In the genomic region with DNA sequence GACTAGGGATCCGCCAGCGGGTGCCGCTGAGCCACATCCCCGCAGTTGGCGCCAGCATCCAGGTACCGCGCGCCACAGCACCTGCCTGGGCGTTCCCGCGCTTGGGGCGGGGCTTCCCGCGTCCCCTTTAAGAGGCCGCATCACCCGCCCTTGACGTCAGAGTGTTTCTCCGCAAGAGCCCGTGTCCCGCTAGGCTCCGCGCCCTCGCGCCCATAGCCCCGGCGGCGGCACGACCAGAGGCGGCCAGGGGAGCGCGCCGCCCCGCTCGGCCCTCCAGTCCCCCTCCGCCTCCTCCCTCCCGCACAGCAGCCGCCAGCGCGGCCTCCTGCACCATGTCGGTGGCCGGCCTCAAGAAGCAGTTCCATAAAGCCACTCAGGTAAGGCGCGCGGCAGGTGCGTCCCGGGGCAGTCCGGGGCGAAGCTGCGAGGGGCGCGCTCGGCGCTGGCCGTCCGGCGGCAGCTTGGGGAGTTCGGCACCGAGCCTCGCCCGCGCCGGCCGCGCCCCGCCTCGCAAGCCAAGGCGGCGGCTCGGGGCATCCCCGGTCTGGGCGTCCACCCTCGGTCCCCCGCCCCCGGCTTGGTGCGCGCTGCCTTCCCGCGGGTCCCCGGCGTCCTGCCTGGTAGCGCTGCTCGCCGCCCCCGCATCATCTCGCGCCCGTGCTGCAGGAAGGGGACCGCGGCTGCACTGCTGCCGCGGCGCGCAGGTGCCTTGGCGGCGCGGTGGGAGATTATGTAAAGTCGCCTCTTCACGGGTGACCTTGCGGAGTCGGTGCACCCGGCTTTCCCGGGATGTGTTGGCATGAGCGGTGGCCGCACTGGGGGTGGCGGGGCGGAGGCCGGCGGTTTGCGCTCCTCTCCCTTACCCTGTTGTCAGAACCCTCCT, we compare ENCODE assay signal across 9 cellular contexts. TPM values are rescaled to one million over a fixed set of nuclear protein-coding genes. Genes with fewer than 3 reads are reported as not detected.
DNase-seq lines count a peak whose midpoint lies in the region; ATAC-seq and TF ChIP-seq lines count a peak whose summit lies in the region.
"Had no signal": no experiment of that assay in that cellular context is flagged by ENCODE, and none has a peak within 500 bp of the region (broad histone marks: within the 10 kb centered on the region; RNA-seq: fewer than 3 reads in every experiment).

A gene (plus strand): TSS at position 156 of the 883 bp plus-strand sequence.

- CTCF ChIA-PET in HEK293T (lab: Yijun Ruan, JAX), result no interaction called here

- H3K4me1 ChIP-seq in body of pancreas, result peaks cover 17% of the 10 kb centered on the region
- peaks cover 0 to 7% (median 0%) of the 10 kb centered on the region in 3 donors for H3K4me1 ChIP-seq in skeletal muscle tissue (ENCODE audit: control insufficient read depth in 3 of 3, insufficient read depth in 3 of 3, low read length in 3 of 3)

- POLR2A ChIA-PET in HEK293T (lab: Yijun Ruan, JAX), result no interaction called here

- no peak within 1 kb of the TSS for H3K9ac ChIP-seq in skeletal muscle tissue (ENCODE audit: low read depth in 1 of 3, low read length in 3 of 3)

- H3K36me3 ChIP-seq in body of pancreas (replicated peaks in 1 of 2; ENCODE audit: insufficient read depth in 1 of 2, low read depth in 2 of 2) (no peaks in the 10 kb centered on the region), skeletal muscle tissue (ENCODE audit: control insufficient read depth in 3 of 3, insufficient read depth in 3 of 3, low read length in 3 of 3) (no peaks in the 10 kb centered on the region)

- peak within 1 kb of the TSS; percentile 4 to 22 for H3K4me3 ChIP-seq in body of pancreas
- H3K4me3 ChIP-seq in iPS-18c (ENCODE audit: insufficient read depth, low read depth, low read length), result peak within 1 kb of the TSS; percentile 62
- peak within 1 kb of the TSS; percentile 14 to 36 (median 22) for H3K4me3 ChIP-seq in skeletal muscle tissue (ENCODE audit: low read length in 3 of 3)

- DNase-seq in DMS53 treated with DMSO at 0.1 percent for 48 hours (lab: John Stamatoyannopoulos, UW; ENCODE audit: unreplicated experiment) (peak; percentile 65), HEK293T (ENCODE audit: extremely low spot score) (peak; percentile 58), NCI-H2171 treated with DMSO at 0.1 percent for 48 hours (lab: John Stamatoyannopoulos, UW) (peak; percentile 79), body of pancreas (peak; percentile 45 to 69 (median 58))

- intact Hi-C loops in body of pancreas (cut with DNase I), result no loop called here

- no peak for TF ChIP-seq CTCF in body of pancreas (IDR thresholded peaks at IDR 0.05)

- H3K9me3 ChIP-seq in body of pancreas (no peaks in the 10 kb centered on the region), iPS-18c (ENCODE audit: control insufficient read depth, insufficient read depth, low read length) (peaks cover 2% of the 10 kb centered on the region), skeletal muscle tissue (ENCODE audit: control insufficient read depth in 3 of 3, low read length in 3 of 3) (no peaks in the 10 kb centered on the region)

- 0 to 2% methylated on average over 12 to 92 of the region's 109 CpGs for WGBS in body of pancreas, 2 donors

- ATAC-seq in body of pancreas, result peak; percentile 81
- no peak for ATAC-seq in GM19452 (IDR thresholded peaks at IDR 0.05; ENCODE audit: unreplicated experiment)
- ATAC-seq in HG03108 (IDR thresholded peaks at IDR 0.05; ENCODE audit: unreplicated experiment), result no peak

- H3K27me3 ChIP-seq in body of pancreas, result peaks cover 0 to 6% of the 10 kb centered on the region in 2 donors
- peaks cover 20 to 44% (median 25%) of the 10 kb centered on the region in 3 donors for H3K27me3 ChIP-seq in skeletal muscle tissue (ENCODE audit: control insufficient read depth in 3 of 3, insufficient read depth in 3 of 3, low read length in 3 of 3)

- TF ChIP-seq POLR2A in body of pancreas (IDR thresholded peaks at IDR 0.05), result peak in 2 of 3 donors; percentile 11 to 33

- H3K27ac ChIP-seq in body of pancreas (no peak within 1 kb of the TSS), skeletal muscle tissue (ENCODE audit: low read depth, low read length) (no peak within 1 kb of the TSS)

TF ChIP-seq in HEK293T, 16 proteins besides CTCF, POLR2A, EP300 and RAD21:
- TF ChIP-seq FOXM1 (IDR thresholded peaks at IDR 0.05; ENCODE audit: borderline replicate concordance) (no peak), FOXK2 (IDR thresholded peaks at IDR 0.05) (no peak), L3MBTL2 (conservative IDR thresholded peaks at IDR 0.05) (no peak; the same call in 1 of the 2 replicates), CTBP1 (IDR thresholded peaks at IDR 0.05; ENCODE audit: borderline replicate concordance) (no peak), ELF4 (IDR thresholded peaks at IDR 0.05) (no peak), SUZ12 (IDR thresholded peaks at IDR 0.05) (no peak), NFRKB (IDR thresholded peaks at IDR 0.05) (no peak), HDGF (IDR thresholded peaks at IDR 0.05; ENCODE audit: borderline replicate concordance) (no peak), ARNT (IDR thresholded peaks at IDR 0.05) (no peak), TARDBP (IDR thresholded peaks at IDR 0.05) (no peak), SP1 (IDR thresholded peaks at IDR 0.05) (no peak), ZNF384 (IDR thresholded peaks at IDR 0.05) (no peak)

RNA-seq across cellular contexts. Expression of the gene that starts here (rescaled TPM):
- 1 to 10 TPM in 1 of 2 donors, under 1 TPM in 1; 0.78 to 1.3 TPM for total RNA-seq in body of pancreas
- under 0.01 TPM for total RNA-seq in skeletal muscle tissue
- total RNA-seq: LHCN-M2 had no signal
